8 cellular contexts compared by ENCODE assay signal in genomic region chr1:23554481-23555224, GRCh38. TPM values are rescaled to one million over a fixed set of nuclear protein-coding genes. Genes with fewer than 3 reads are reported as not detected.
A peak's percentile ranks its signal among the peaks of the same experiment; 100 is the strongest.
DNase-seq lines count a peak whose midpoint lies in the region; ATAC-seq, FAIRE-seq and TF ChIP-seq lines count a peak whose summit lies in the region.

No MANE protein-coding gene starts in this region.

- peak overlapping the region; percentile 65 for H3K4me2 ChIP-seq in DND-41 (ENCODE audit: insufficient read depth, low read length)

- ATAC-seq in DND-41 (ENCODE audit: insufficient read depth, low read depth): peak; percentile 79
- peak; percentile 46 for ATAC-seq in GM21717 (IDR thresholded peaks at IDR 0.05; ENCODE audit: unreplicated experiment)

- peaks cover 53% of the 10 kb centered on the region for H3K4me1 ChIP-seq in DND-41 (ENCODE audit: insufficient read depth, low read length)
- peaks cover 36% of the 10 kb centered on the region for H3K4me1 ChIP-seq in neuron (ENCODE audit: insufficient read depth, low read length)

- peak overlapping the region; percentile 73 for H3K27ac ChIP-seq in DND-41 (ENCODE audit: low read length)

- TF ChIP-seq CTCF in DND-41 (IDR thresholded peaks at IDR 0.05; ENCODE audit: borderline replicate concordance, extremely low read depth, low read length, poor library complexity, severe bottlenecking): peak; percentile 63
- peak; percentile 26 for TF ChIP-seq CTCF in fibroblast of villous mesenchyme (IDR thresholded peaks at IDR 0.05; ENCODE audit: insufficient read depth, low read depth, low read length)

- H3K27me3 ChIP-seq in DND-41 (ENCODE audit: insufficient read depth, low read length, poor library complexity) (peaks cover 20% of the 10 kb centered on the region), neuron (ENCODE audit: insufficient read depth, low read length) (no peaks in the 10 kb centered on the region)

- DNase-seq in DND-41 (peak; percentile 91), Kasumi-1 (lab: John Stamatoyannopoulos, UW) (peak; percentile 52 to 54), RCC 7860 (ENCODE audit: low spot score) (peak; percentile 85), fibroblast of villous mesenchyme (ENCODE audit: low read depth) (peak; percentile 88), stromal cell of bone marrow (ENCODE audit: low read depth) (peak; percentile 64)
- DNase-seq in activated effector memory CD4-positive, alpha-beta T cell treated with anti-CD3 and anti-CD28 coated beads, Interleukin-2, amount 50 U/mL, for 16 hours: peak; percentile 94

- peak overlapping the region; percentile 78 for H2AFZ ChIP-seq in DND-41 (ENCODE audit: low read depth, low read length)
- no peak overlapping the region for H2AFZ ChIP-seq in neuron (ENCODE audit: low read depth, low read length)

- H3K4me3 ChIP-seq in DND-41 (ENCODE audit: low read depth in 1 of 2, low read length in 2 of 2) (peak overlapping the region in 1 of 2 experiments; percentile 50; a peak in 2 of 4 replicates), fibroblast of villous mesenchyme (ENCODE audit: low read depth, low read length) (peak overlapping the region; percentile 46), neuron (ENCODE audit: low read length) (peak overlapping the region; percentile 90)

- no peak for FAIRE-seq in RCC 7860 (lab: Jason Lieb, UNC)

- no peaks in the 10 kb centered on the region for H3K36me3 ChIP-seq in DND-41 (ENCODE audit: insufficient read depth, low read length)
- peaks cover 2% of the 10 kb centered on the region for H3K36me3 ChIP-seq in neuron (ENCODE audit: insufficient read depth, low read length)

- no peaks in the 10 kb centered on the region for H3K9me3 ChIP-seq in DND-41 (ENCODE audit: insufficient read depth, low read length, severe bottlenecking)
- H3K9me3 ChIP-seq in neuron (ENCODE audit: low read length): no peaks in the 10 kb centered on the region

- peaks cover 7% of the 10 kb centered on the region; the same call in 1 of the 2 replicates for H4K20me1 ChIP-seq in DND-41 (ENCODE audit: insufficient read depth, low read length)

- H3K79me2 ChIP-seq in DND-41 (ENCODE audit: insufficient read depth, low read length): peaks cover 6% of the 10 kb centered on the region; the same call in 1 of the 2 replicates

- H3K9ac ChIP-seq in DND-41 (ENCODE audit: low read depth, low read length): peak overlapping the region; percentile 66

RNA-seq across cellular contexts. Expression of gene ID3, which starts 4.6 kb away (rescaled TPM):
- total RNA-seq in fibroblast of villous mesenchyme: 32.4 and 86.3 TPM in 2 replicates

RNA-seq across cellular contexts. Expression of gene E2F2, which starts 23.6 kb away (rescaled TPM):
- total RNA-seq in fibroblast of villous mesenchyme: 2.2 and 2.9 TPM in 2 replicates
